In the genomic region with DNA sequence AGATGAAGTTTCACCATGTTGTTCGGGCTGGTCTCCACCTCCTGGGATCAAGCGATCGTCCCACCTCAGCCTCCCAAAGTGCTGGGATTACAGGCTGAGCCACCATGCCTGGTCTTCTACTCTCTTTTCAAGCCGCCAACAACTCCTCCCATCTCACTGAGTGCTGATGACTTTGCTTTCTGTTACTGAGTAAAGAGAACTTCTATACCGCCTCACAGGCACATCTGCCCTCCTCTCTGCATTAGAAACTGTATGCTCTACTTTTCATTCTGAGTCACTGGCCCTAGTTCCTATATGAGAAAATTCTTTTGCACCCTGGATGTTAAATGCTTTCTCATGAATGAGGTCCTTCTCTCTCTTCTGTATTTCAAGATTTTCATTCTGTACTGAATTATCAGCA, we compare ENCODE assay signal across 17 cellular contexts. TPM values are rescaled to one million over a fixed set of nuclear protein-coding genes. Genes with fewer than 3 reads are reported as not detected.
DNase-seq lines count a peak whose midpoint lies in the region; ATAC-seq and TF ChIP-seq lines count a peak whose summit lies in the region.
"Had no signal": no experiment of that assay in that cellular context is flagged by ENCODE, and none has a peak within 500 bp of the region (broad histone marks: within the 10 kb centered on the region; RNA-seq: fewer than 3 reads in every experiment).

No MANE protein-coding gene starts in this region.

- no peak overlapping the region for H3K4me3 ChIP-seq in CD8-positive, alpha-beta T cell (ENCODE audit: low read depth, low read length)
- H3K4me3 ChIP-seq: MG63 had no signal

- ATAC-seq in CD8-positive, alpha-beta T cell: no peak
- no peak for ATAC-seq in T-helper 17 cell
- ATAC-seq in natural killer cell: no peak
- no peak for ATAC-seq in HG03095 (IDR thresholded peaks at IDR 0.05; ENCODE audit: unreplicated experiment)
- ATAC-seq: HepG2 had no signal

- CTCF ChIA-PET in activated naive CD4-positive, alpha-beta T cell treated with anti-CD3 and anti-CD28 coated beads, Interleukin-2, amount 10 ng/mL, durations not matched to agents 7 days and 5 days (lab: Charles Lee): interaction anchor here (0.7 kb wide), 1 partner anchor 569 kb away, joined by 4 read pairs; no protein-coding TSS in a partner anchor
- CTCF ChIA-PET in CD8-positive, alpha-beta T cell (lab: Charles Lee): no interaction called here

- no peaks in the 10 kb centered on the region for H3K9me3 ChIP-seq in CD8-positive, alpha-beta T cell (ENCODE audit: low read length)
- peaks cover 2% of the 10 kb centered on the region for H3K9me3 ChIP-seq in T-helper 17 cell (ENCODE audit: control insufficient read depth, low read length, poor library complexity, severe bottlenecking)

- H3K36me3 Mint-ChIP-seq in activated naive CD4-positive, alpha-beta T cell treated with anti-CD3 and anti-CD28 coated beads, Interleukin-2, amount 10 ng/mL, durations not matched to agents 7 days and 5 days: peaks cover 24% of the 10 kb centered on the region
- no peaks in the 10 kb centered on the region for H3K36me3 Mint-ChIP-seq in CD8-positive, alpha-beta T cell
- H3K36me3 Mint-ChIP-seq in T-helper 17 cell (ENCODE audit: low read depth): peaks cover 4% of the 10 kb centered on the region
- peaks cover 7% of the 10 kb centered on the region for H3K36me3 Mint-ChIP-seq in natural killer cell

- peak overlapping the region; percentile 39 for H3K27ac Mint-ChIP-seq in activated naive CD4-positive, alpha-beta T cell treated with anti-CD3 and anti-CD28 coated beads, Interleukin-2, amount 10 ng/mL, durations not matched to agents 7 days and 5 days
- peak overlapping the region; percentile 52 for H3K27ac Mint-ChIP-seq in CD8-positive, alpha-beta T cell
- H3K27ac Mint-ChIP-seq in T-helper 17 cell: peak overlapping the region; percentile 17
- H3K27ac Mint-ChIP-seq in natural killer cell: peak overlapping the region; percentile 93

- H3K27me3 ChIP-seq in CD8-positive, alpha-beta T cell (ENCODE audit: insufficient read depth, low read length): no peaks in the 10 kb centered on the region
- H3K27me3 ChIP-seq: BE2C, MG63 had no signal

- TF ChIP-seq CTCF in CD8-positive, alpha-beta T cell (IDR thresholded peaks at IDR 0.05): no peak
- no peak for TF ChIP-seq CTCF in natural killer cell (IDR thresholded peaks at IDR 0.05)

- intact Hi-C loops in CD8-positive, alpha-beta T cell (cut with DNase I, micrococcal nuclease): loop anchor here (10.0 kb wide), 4 partner anchors 172 to 1022 kb away; a partner anchor contains a TSS
- intact Hi-C loops in natural killer cell (cut with micrococcal nuclease): loop anchor here (10.0 kb wide), 1 partner anchor 1022 kb away; no protein-coding TSS in a partner anchor

- peaks cover 50% of the 10 kb centered on the region for H3K9me3 Mint-ChIP-seq in activated naive CD4-positive, alpha-beta T cell treated with anti-CD3 and anti-CD28 coated beads, Interleukin-2, amount 10 ng/mL, durations not matched to agents 7 days and 5 days
- peaks cover 5% of the 10 kb centered on the region for H3K9me3 Mint-ChIP-seq in CD8-positive, alpha-beta T cell
- H3K9me3 Mint-ChIP-seq in natural killer cell: peaks cover 6 to 7% of the 10 kb centered on the region in 2 donors

- no peak overlapping the region for H3K27ac ChIP-seq in CD8-positive, alpha-beta T cell (ENCODE audit: low read depth, low read length)
- H3K27ac ChIP-seq: KMS-11 had no signal

- no peak for DNase-seq in activated naive CD4-positive, alpha-beta T cell treated with anti-CD3 and anti-CD28 coated beads, Interleukin-2, amount 10 ng/mL, durations not matched to agents 7 days and 5 days
- no peak for DNase-seq in activated naive CD4-positive, alpha-beta T cell (lab: John Stamatoyannopoulos, UW)
- no peak for DNase-seq in CD8-positive, alpha-beta T cell
- no peak for DNase-seq in T-helper 17 cell
- DNase-seq in natural killer cell: no peak
- no peak for DNase-seq in NCI-H1105 (lab: John Stamatoyannopoulos, UW)
- DNase-seq in EL: no peak
- DNase-seq: BE2C, H7, MG63, NCI-H1417, NCI-H1930, NCI-H510A treated with DMSO at 0.1 percent for 48 hours, SHP77 treated with DMSO at 0.1 percent for 48 hours had no signal

- peaks cover 25% of the 10 kb centered on the region for H3K4me1 ChIP-seq in CD8-positive, alpha-beta T cell (ENCODE audit: insufficient read depth, low read length)
- H3K4me1 ChIP-seq: BE2C had no signal

- H3K4me1 Mint-ChIP-seq in activated naive CD4-positive, alpha-beta T cell treated with anti-CD3 and anti-CD28 coated beads, Interleukin-2, amount 10 ng/mL, durations not matched to agents 7 days and 5 days: peaks cover 38% of the 10 kb centered on the region
- peaks cover 41% of the 10 kb centered on the region for H3K4me1 Mint-ChIP-seq in CD8-positive, alpha-beta T cell (ENCODE audit: low read depth)
- H3K4me1 Mint-ChIP-seq in T-helper 17 cell: peaks cover 12% of the 10 kb centered on the region
- peaks cover 39 to 42% of the 10 kb centered on the region in 2 donors for H3K4me1 Mint-ChIP-seq in natural killer cell

- H3K27me3 Mint-ChIP-seq in activated naive CD4-positive, alpha-beta T cell treated with anti-CD3 and anti-CD28 coated beads, Interleukin-2, amount 10 ng/mL, durations not matched to agents 7 days and 5 days: peaks cover 14% of the 10 kb centered on the region
- H3K27me3 Mint-ChIP-seq in CD8-positive, alpha-beta T cell (ENCODE audit: low read depth): no peaks in the 10 kb centered on the region
- H3K27me3 Mint-ChIP-seq in T-helper 17 cell (no peaks in the 10 kb centered on the region), natural killer cell (ENCODE audit: low read depth in 2 of 2) (no peaks in the 10 kb centered on the region)

- POLR2A ChIA-PET in CD8-positive, alpha-beta T cell (lab: Charles Lee): interaction anchor here (0.6 kb wide), 1 partner anchor 289 kb away, joined by 6 read pairs; no protein-coding TSS in a partner anchor

- H3K36me3 ChIP-seq in CD8-positive, alpha-beta T cell (ENCODE audit: insufficient read depth, low read length): no peaks in the 10 kb centered on the region

- H3K4me3 Mint-ChIP-seq in activated naive CD4-positive, alpha-beta T cell treated with anti-CD3 and anti-CD28 coated beads, Interleukin-2, amount 10 ng/mL, durations not matched to agents 7 days and 5 days: no peak overlapping the region
- peak overlapping the region; percentile 39 for H3K4me3 Mint-ChIP-seq in CD8-positive, alpha-beta T cell
- peak overlapping the region; percentile 61 for H3K4me3 Mint-ChIP-seq in T-helper 17 cell
- peak overlapping the region; percentile 81 for H3K4me3 Mint-ChIP-seq in natural killer cell

RNA-seq across cellular contexts. Expression of a gene that starts 2.2 kb away (rescaled TPM):
- total RNA-seq in CD8-positive, alpha-beta T cell: 1 to 10 TPM in 1 of 2 experiments, under 1 TPM in 1; 0.75 to 1.1 TPM
- total RNA-seq in T-helper 17 cell (1 to 10 TPM in 1 of 2 donors, under 1 TPM in 1; 0.96 to 1.1 TPM), natural killer cell (1 to 10 TPM in 1 of 3 donors, under 1 TPM in 2; 0.85 to 1.4 (median 0.94) TPM)
- total RNA-seq: HepG2 had no signal

RNA-seq across cellular contexts. Expression of a gene that starts 29.7 kb away (rescaled TPM):
- 1 to 10 TPM in 1 of 2 experiments, under 1 TPM in 1; 0.92 to 1.2 TPM for total RNA-seq in CD8-positive, alpha-beta T cell
- total RNA-seq in T-helper 17 cell: 1 to 10 TPM; 2.4 to 2.9 TPM
- 1 to 10 TPM; 1.1 to 2.8 (median 1.4) TPM for total RNA-seq in natural killer cell

Comparison
In these comparisons a context has a peak if more than half of its experiments do, and no peak if none do; other contexts are left out.
1. H3K27ac Mint-ChIP-seq: peak in every context shown above with its lines; median percentile 93 in natural killer cell; 52 in CD8-positive, alpha-beta T cell; 39 in activated naive CD4-positive, alpha-beta T cell treated with anti-CD3 and anti-CD28 coated beads, Interleukin-2, amount 10 ng/mL, durations not matched to agents 7 days and 5 days; 17 in T-helper 17 cell.